In the genomic region with DNA sequence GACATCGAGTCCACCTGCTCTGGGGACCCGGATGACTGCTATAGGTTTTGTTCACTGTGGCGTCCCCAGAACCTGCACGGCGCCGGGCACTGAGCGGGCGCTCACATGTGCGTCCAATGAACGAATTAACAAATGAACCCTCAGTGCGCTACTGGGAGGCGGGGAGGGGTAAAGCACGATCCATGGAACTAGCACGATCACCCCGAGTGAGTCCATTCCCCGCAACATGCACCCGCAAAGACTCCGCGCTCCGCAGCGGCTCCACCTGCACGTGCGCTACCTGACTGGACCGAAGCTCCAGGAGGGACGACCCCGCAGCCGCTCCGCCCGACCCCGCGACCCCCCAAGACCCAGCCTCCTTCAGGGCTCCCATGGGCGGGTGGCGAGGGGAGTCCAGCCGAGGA, we compare ENCODE assay signal across 8 cellular contexts. TPM values are rescaled to one million over a fixed set of nuclear protein-coding genes. Genes with fewer than 3 reads are reported as not detected.
DNase-seq lines count a peak whose midpoint lies in the region; ATAC-seq lines count a peak whose summit lies in the region.

No MANE protein-coding gene starts in this region.

- peak overlapping the region; percentile 45 for H3K27ac ChIP-seq in mesodermal cell (ENCODE audit: low read depth, low read length, severe bottlenecking)

- H3K4me1 ChIP-seq in mesodermal cell (ENCODE audit: control insufficient read depth, insufficient read depth, low read length, poor library complexity, severe bottlenecking), result no peaks in the 10 kb centered on the region

- H3K36me3 ChIP-seq in mesodermal cell (ENCODE audit: control insufficient read depth, insufficient read depth, low read length), result peaks cover under 1% of the 10 kb centered on the region

- H3K9me3 Mint-ChIP-seq in dendritic cell treated with granulocyte-macrophage colony-stimulating factor and Interleukin-4, amounts not matched to agents 40 ng/mL and 50 ng/mL, for 4 days, result no peaks in the 10 kb centered on the region
- H3K9me3 Mint-ChIP-seq in stimulated activated naive B cell treated with anti-CD40 and anti-IgM and Interleukin-4, amounts not matched to agents 10 μg/mL and 1 μg/mL and 100 μg/mL, for 72 hours, result no peaks in the 10 kb centered on the region

- intact Hi-C loops in dendritic cell treated with granulocyte-macrophage colony-stimulating factor and Interleukin-4, amounts not matched to agents 40 ng/mL and 50 ng/mL, for 4 days (cut with micrococcal nuclease), result loop anchor here (1.0 kb wide), 1 partner anchor 27 kb away; no protein-coding TSS in a partner anchor

- H3K36me3 Mint-ChIP-seq in dendritic cell treated with granulocyte-macrophage colony-stimulating factor and Interleukin-4, amounts not matched to agents 40 ng/mL and 50 ng/mL, for 4 days (ENCODE audit: low read depth), result peaks cover 37% of the 10 kb centered on the region
- peaks cover 15 to 29% of the 10 kb centered on the region in 2 donors for H3K36me3 Mint-ChIP-seq in stimulated activated naive B cell treated with anti-CD40 and anti-IgM and Interleukin-4, amounts not matched to agents 10 μg/mL and 1 μg/mL and 100 μg/mL, for 72 hours

- peaks cover 56% of the 10 kb centered on the region for H3K4me1 Mint-ChIP-seq in dendritic cell treated with granulocyte-macrophage colony-stimulating factor and Interleukin-4, amounts not matched to agents 40 ng/mL and 50 ng/mL, for 4 days (ENCODE audit: low read depth)
- peaks cover 17 to 49% of the 10 kb centered on the region in 2 donors for H3K4me1 Mint-ChIP-seq in stimulated activated naive B cell treated with anti-CD40 and anti-IgM and Interleukin-4, amounts not matched to agents 10 μg/mL and 1 μg/mL and 100 μg/mL, for 72 hours

- ATAC-seq in HG03571 (IDR thresholded peaks at IDR 0.05; ENCODE audit: unreplicated experiment), result peak; percentile 25
- peak; percentile 37 to 51 for ATAC-seq in stimulated activated naive B cell treated with anti-CD40 and anti-IgM and Interleukin-4, amounts not matched to agents 10 μg/mL and 1 μg/mL and 100 μg/mL, for 72 hours (replicated peaks)

- no peaks in the 10 kb centered on the region for H3K27me3 Mint-ChIP-seq in dendritic cell treated with granulocyte-macrophage colony-stimulating factor and Interleukin-4, amounts not matched to agents 40 ng/mL and 50 ng/mL, for 4 days
- no peaks in the 10 kb centered on the region for H3K27me3 Mint-ChIP-seq in stimulated activated naive B cell treated with anti-CD40 and anti-IgM and Interleukin-4, amounts not matched to agents 10 μg/mL and 1 μg/mL and 100 μg/mL, for 72 hours

- H3K4me3 ChIP-seq in mesodermal cell (ENCODE audit: extremely low read depth, insufficient read depth, low read length, poor library complexity, severe bottlenecking), result peak overlapping the region; percentile 77

- 1 to 2% methylated on average over 22 to 26 of the region's 34 CpGs for WGBS in mesodermal cell (ENCODE audit: insufficient coverage in 2 of 2), 2 experiments

- H3K4me3 Mint-ChIP-seq in dendritic cell treated with granulocyte-macrophage colony-stimulating factor and Interleukin-4, amounts not matched to agents 40 ng/mL and 50 ng/mL, for 4 days, result peak overlapping the region; percentile 89
- peak overlapping the region; percentile 90 to 98 for H3K4me3 Mint-ChIP-seq in stimulated activated naive B cell treated with anti-CD40 and anti-IgM and Interleukin-4, amounts not matched to agents 10 μg/mL and 1 μg/mL and 100 μg/mL, for 72 hours

- peak overlapping the region; percentile 88 for H3K27ac Mint-ChIP-seq in dendritic cell treated with granulocyte-macrophage colony-stimulating factor and Interleukin-4, amounts not matched to agents 40 ng/mL and 50 ng/mL, for 4 days
- peak overlapping the region; percentile 95 for H3K27ac Mint-ChIP-seq in stimulated activated naive B cell treated with anti-CD40 and anti-IgM and Interleukin-4, amounts not matched to agents 10 μg/mL and 1 μg/mL and 100 μg/mL, for 72 hours

- DNase-seq in CD1c-positive myeloid dendritic cell (ENCODE audit: extremely low spot score), result peak; percentile 10
- peak; percentile 37 for DNase-seq in GM19238 (ENCODE audit: insufficient read length, low spot score)
- DNase-seq in SW480 (ENCODE audit: low spot score), result peak; percentile 28
- DNase-seq in stimulated activated naive B cell treated with anti-CD40 and anti-IgM and Interleukin-4, amounts not matched to agents 10 μg/mL and 1 μg/mL and 100 μg/mL, for 72 hours, result peak; percentile 6
- DNase-seq in T1000 (lab: John Stamatoyannopoulos, UW), result no peak

- no peaks in the 10 kb centered on the region for H3K9me3 ChIP-seq in mesodermal cell (ENCODE audit: control insufficient read depth, low read length)

RNA-seq across cellular contexts. Expression of a gene that starts 0.5 kb away (rescaled TPM):
- polyA plus RNA-seq in mesodermal cell (2013, experiment 1 of 2), result 105 TPM
- 97.6 TPM for polyA plus RNA-seq in mesodermal cell (2013, experiment 2 of 2)
